In genomic region chr16:1407749-1408148, GRCh38 we compare ENCODE assay signal across 8 cellular contexts. TPM values are rescaled to one million over a fixed set of nuclear protein-coding genes. Genes with fewer than 3 reads are reported as not detected.
DNase-seq lines count a peak whose midpoint lies in the region; ATAC-seq and TF ChIP-seq lines count a peak whose summit lies in the region.

No MANE protein-coding gene starts in this region.

- H2BK5ac ChIP-seq in mesenchymal stem cell (ENCODE audit: low read depth, low read length, poor library complexity, severe bottlenecking) = no peak overlapping the region

- H2AK5ac ChIP-seq in mesenchymal stem cell (ENCODE audit: low read length, severe bottlenecking) = no peak overlapping the region

- no peak overlapping the region for H3K18ac ChIP-seq in mesenchymal stem cell (ENCODE audit: low read depth in 1 of 2, low read length in 2 of 2)

- H4K91ac ChIP-seq in mesenchymal stem cell (ENCODE audit: low read length) = peak overlapping the region; percentile 43

- peaks cover 9% of the 10 kb centered on the region for H3K4me1 ChIP-seq in mesenchymal stem cell (ENCODE audit: control insufficient read depth, insufficient read depth, low read depth, low read length)

- POLR2A ChIA-PET in AG04449 (lab: Yijun Ruan, JAX) = interaction anchor here (1.0 to 2.5 kb wide), 2 partner anchors 13 to 16 kb away, joined by 3 to 9 read pairs; partner anchors contain the start of gene UQCC4

- H3K4me2 ChIP-seq in mesenchymal stem cell (ENCODE audit: low read length, poor library complexity, severe bottlenecking) = peak overlapping the region; percentile 57

- H3K23ac ChIP-seq in mesenchymal stem cell (ENCODE audit: low read length in 2 of 2) = no peak overlapping the region

- H3K27me3 ChIP-seq in mesenchymal stem cell (ENCODE audit: control insufficient read depth in 1 of 2, insufficient read depth in 1 of 2, low read length in 2 of 2) = no peaks in the 10 kb centered on the region

- ATAC-seq in HG02970 (IDR thresholded peaks at IDR 0.05; ENCODE audit: low FRiP score, unreplicated experiment) (no peak), HG03469 (IDR thresholded peaks at IDR 0.05; ENCODE audit: unreplicated experiment) (no peak)

- peaks cover 49% of the 10 kb centered on the region for H3K79me1 ChIP-seq in mesenchymal stem cell (replicated peaks; ENCODE audit: low read length, poor library complexity, severe bottlenecking)

- H3K9ac ChIP-seq in mesenchymal stem cell (ENCODE audit: low read length) = peak overlapping the region; percentile 70

- CTCF ChIA-PET in AG04449 (lab: Yijun Ruan, JAX) = interaction anchor here (0.6 kb wide), 1 partner anchor 12 kb away, joined by 3 read pairs; the partner anchor contains the start of gene UQCC4

- H3K27ac ChIP-seq in mesenchymal stem cell (ENCODE audit: low read length, poor library complexity, severe bottlenecking) = no peak overlapping the region

- peak overlapping the region; percentile 34 for H3K4me3 ChIP-seq in AG04449 (ENCODE audit: low read depth, low read length)
- peak overlapping the region; percentile 59 for H3K4me3 ChIP-seq in astrocyte of the spinal cord (ENCODE audit: low read depth, low read length)
- peak overlapping the region in 1 of 2 experiments; percentile 82 for H3K4me3 ChIP-seq in mesenchymal stem cell (ENCODE audit: insufficient read depth in 1 of 2, low read depth in 1 of 2, low read length in 2 of 2)

- H2BK12ac ChIP-seq in mesenchymal stem cell (ENCODE audit: low read length in 2 of 2) = peak overlapping the region; percentile 5 to 12

- no peak overlapping the region for H2BK15ac ChIP-seq in mesenchymal stem cell (ENCODE audit: low read depth, poor library complexity, severe bottlenecking)

- peaks cover 21 to 41% of the 10 kb centered on the region in 2 experiments for H3K36me3 ChIP-seq in mesenchymal stem cell (ENCODE audit: control insufficient read depth in 1 of 2, insufficient read depth in 2 of 2, low read depth in 1 of 2, low read length in 2 of 2)

- H3K4ac ChIP-seq in mesenchymal stem cell (ENCODE audit: low read depth in 1 of 2, low read length in 2 of 2) = no peak overlapping the region

- no peak overlapping the region for H2AFZ ChIP-seq in mesenchymal stem cell (ENCODE audit: low read depth, low read length)

- no peak overlapping the region for H2BK120ac ChIP-seq in mesenchymal stem cell (ENCODE audit: low read depth, low read length)

- no peak overlapping the region for H4K8ac ChIP-seq in mesenchymal stem cell (ENCODE audit: low read length)

- no peak overlapping the region for H3K14ac ChIP-seq in mesenchymal stem cell (ENCODE audit: low read length in 2 of 2)

- WGBS in mesenchymal stem cell = 56% methylated on average over 10 of the region's 10 CpGs

- no peaks in the 10 kb centered on the region for H3K9me3 ChIP-seq in mesenchymal stem cell (ENCODE audit: control insufficient read depth, low read length)

- TF ChIP-seq CTCF in AG04449 (IDR thresholded peaks at IDR 0.05; ENCODE audit: insufficient read depth, low read length, missing control alignments) = no peak
- TF ChIP-seq CTCF in astrocyte of the spinal cord (IDR thresholded peaks at IDR 0.05; ENCODE audit: low read depth, low read length) = no peak

- DNase-seq in AG04449 (ENCODE audit: low read depth, low spot score) = no peak
- DNase-seq in HCEC 1CT = peak; percentile 46
- DNase-seq in astrocyte of the spinal cord (ENCODE audit: low read depth, low spot score) = peak; percentile 28
- DNase-seq in mesenchymal stem cell = no peak
- DNase-seq in NCI-H1436 (lab: John Stamatoyannopoulos, UW) = no peak
- no peak for DNase-seq in OCI-M1 (lab: John Stamatoyannopoulos, UW)

- in situ Hi-C loops in astrocyte of the spinal cord (cut with HindIII; ENCODE audit: low sequenced_read_pairs) = no loop called here

RNA-seq across cellular contexts. Expression of gene UNKL, which starts 6.8 kb away (rescaled TPM):
- 7.4 TPM for polyA plus RNA-seq in mesenchymal stem cell (2013, experiment 1 of 2)
- polyA plus RNA-seq in mesenchymal stem cell (2013, experiment 2 of 2) = 7.0 TPM

RNA-seq across cellular contexts. Expression of gene UQCC4, which starts 12.8 kb away (rescaled TPM):
- 11.2 TPM for polyA plus RNA-seq in mesenchymal stem cell (2013, experiment 1 of 2)
- 11.4 TPM for polyA plus RNA-seq in mesenchymal stem cell (2013, experiment 2 of 2)

RNA-seq across cellular contexts. Expression of gene PERCC1, which starts 23.1 kb away (rescaled TPM):
- polyA plus RNA-seq in mesenchymal stem cell (2013, experiment 1 of 2) = not detected
- not detected for polyA plus RNA-seq in mesenchymal stem cell (2013, experiment 2 of 2)

RNA-seq across cellular contexts. Expression of gene CCDC154, which starts 36.6 kb away (rescaled TPM):
- 0.32 TPM for polyA plus RNA-seq in mesenchymal stem cell (2013, experiment 1 of 2)
- polyA plus RNA-seq in mesenchymal stem cell (2013, experiment 2 of 2) = 0.26 TPM

RNA-seq across cellular contexts. Expression of gene GNPTG, which starts 56.0 kb away (rescaled TPM):
- polyA plus RNA-seq in mesenchymal stem cell (2013, experiment 1 of 2) = 46.5 TPM
- 45.8 TPM for polyA plus RNA-seq in mesenchymal stem cell (2013, experiment 2 of 2)

Comparison
In these comparisons a context has a peak if more than half of its experiments do, and no peak if none do; other contexts are left out.
1. DNase-seq: peak in HCEC 1CT (single experiment) and astrocyte of the spinal cord (single experiment); none in AG04449 (single experiment), mesenchymal stem cell (single experiment), NCI-H1436 (single experiment) and OCI-M1 (single experiment).